ENCODE assay signal across 8 cellular contexts in the genomic region with DNA sequence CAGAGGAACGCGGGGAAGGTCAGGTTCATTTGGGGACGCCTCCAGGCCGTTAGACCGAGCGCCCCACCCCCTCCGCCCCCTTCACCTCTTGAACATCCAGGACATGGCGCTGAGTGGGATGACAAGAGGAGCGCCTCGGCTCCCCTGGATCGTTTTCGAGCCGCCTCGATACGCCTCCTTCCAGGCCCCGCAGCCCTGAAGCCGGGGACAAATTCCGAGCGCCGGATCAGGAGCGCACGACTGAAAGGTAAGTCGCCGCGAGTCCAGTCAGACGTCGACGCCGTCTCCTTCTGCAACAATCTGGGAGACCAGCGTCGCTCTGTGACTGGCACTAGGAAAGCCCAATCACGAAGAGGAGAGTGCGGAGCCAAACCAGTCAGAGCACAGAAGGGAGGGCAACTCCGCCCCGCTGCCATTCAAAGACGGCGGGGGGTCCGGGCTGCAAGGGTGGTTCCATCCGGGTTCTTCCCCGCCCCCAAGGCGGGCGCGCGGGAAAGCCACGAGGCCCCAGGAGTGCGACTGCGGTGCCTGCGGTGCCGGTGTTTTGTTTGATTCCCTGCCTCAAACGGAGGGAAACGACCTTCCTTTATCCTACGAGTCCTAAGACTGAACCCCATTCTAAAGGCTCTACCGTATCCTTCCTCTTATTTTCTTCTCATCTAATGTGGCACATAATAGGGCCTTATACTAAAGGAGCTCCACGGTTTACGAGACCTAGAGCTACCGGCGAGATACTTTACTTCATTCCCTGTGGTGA. TPM values are rescaled to one million over a fixed set of nuclear protein-coding genes. Genes with fewer than 3 reads are reported as not detected.
A peak's percentile ranks its signal among the peaks of the same experiment; 100 is the strongest.
DNase-seq lines count a peak whose midpoint lies in the region; ATAC-seq and TF ChIP-seq lines count a peak whose summit lies in the region.

A gene with protein sequence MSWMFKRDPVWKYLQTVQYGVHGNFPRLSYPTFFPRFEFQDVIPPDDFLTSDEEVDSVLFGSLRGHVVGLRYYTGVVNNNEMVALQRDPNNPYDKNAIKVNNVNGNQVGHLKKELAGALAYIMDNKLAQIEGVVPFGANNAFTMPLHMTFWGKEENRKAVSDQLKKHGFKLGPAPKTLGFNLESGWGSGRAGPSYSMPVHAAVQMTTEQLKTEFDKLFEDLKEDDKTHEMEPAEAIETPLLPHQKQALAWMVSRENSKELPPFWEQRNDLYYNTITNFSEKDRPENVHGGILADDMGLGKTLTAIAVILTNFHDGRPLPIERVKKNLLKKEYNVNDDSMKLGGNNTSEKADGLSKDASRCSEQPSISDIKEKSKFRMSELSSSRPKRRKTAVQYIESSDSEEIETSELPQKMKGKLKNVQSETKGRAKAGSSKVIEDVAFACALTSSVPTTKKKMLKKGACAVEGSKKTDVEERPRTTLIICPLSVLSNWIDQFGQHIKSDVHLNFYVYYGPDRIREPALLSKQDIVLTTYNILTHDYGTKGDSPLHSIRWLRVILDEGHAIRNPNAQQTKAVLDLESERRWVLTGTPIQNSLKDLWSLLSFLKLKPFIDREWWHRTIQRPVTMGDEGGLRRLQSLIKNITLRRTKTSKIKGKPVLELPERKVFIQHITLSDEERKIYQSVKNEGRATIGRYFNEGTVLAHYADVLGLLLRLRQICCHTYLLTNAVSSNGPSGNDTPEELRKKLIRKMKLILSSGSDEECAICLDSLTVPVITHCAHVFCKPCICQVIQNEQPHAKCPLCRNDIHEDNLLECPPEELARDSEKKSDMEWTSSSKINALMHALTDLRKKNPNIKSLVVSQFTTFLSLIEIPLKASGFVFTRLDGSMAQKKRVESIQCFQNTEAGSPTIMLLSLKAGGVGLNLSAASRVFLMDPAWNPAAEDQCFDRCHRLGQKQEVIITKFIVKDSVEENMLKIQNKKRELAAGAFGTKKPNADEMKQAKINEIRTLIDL (minus strand): TSS at position 302 of the 757 bp plus-strand sequence. CDS start 197 bp downstream, at position 105.

- peaks cover 5% of the 10 kb centered on the region for H3K4me1 ChIP-seq in mammary epithelial cell (ENCODE audit: insufficient read depth, low read length)
- H3K4me1 ChIP-seq in iPS-20b (ENCODE audit: insufficient read depth, low read length): no peaks in the 10 kb centered on the region

- peak within 1 kb of the TSS; percentile 31 for H3K9ac ChIP-seq in mammary epithelial cell (ENCODE audit: insufficient read depth, low read length)
- H3K9ac ChIP-seq in iPS-20b (ENCODE audit: low read depth, low read length): peak within 1 kb of the TSS; percentile 77; the same call in 1 of the 2 replicates

- peak within 1 kb of the TSS; percentile 76 for H3K27ac ChIP-seq in VCaP
- peak within 1 kb of the TSS; percentile 3 for H3K27ac ChIP-seq in mammary epithelial cell (ENCODE audit: insufficient read depth, low read depth, low read length)
- H3K27ac ChIP-seq in iPS-20b (ENCODE audit: low read length): no peak within 1 kb of the TSS
- peak within 1 kb of the TSS in 17 of 21 experiments; percentile 7 to 78 (median 48) for H3K27ac ChIP-seq in skin epidermis

- peak; percentile 97 for DNase-seq in A172 (ENCODE audit: low spot score)
- DNase-seq in NCI-H2171 treated with DMSO at 0.1 percent for 48 hours (lab: John Stamatoyannopoulos, UW): peak; percentile 98
- DNase-seq in mammary epithelial cell: peak; percentile 97

- peaks cover 8% of the 10 kb centered on the region for H3K79me2 ChIP-seq in mammary epithelial cell (ENCODE audit: insufficient read depth, low read length)

- TF ChIP-seq CTCF in VCaP (conservative IDR thresholded peaks at IDR 0.05) (no peak), mammary epithelial cell (conservative IDR thresholded peaks at IDR 0.05 in 1 of 2, IDR thresholded peaks at IDR 0.05 in 1 of 2; ENCODE audit: extremely low read depth in 1 of 2, insufficient read depth in 1 of 2, low read depth in 1 of 2, low read length in 2 of 2) (no peak)

- peak within 1 kb of the TSS; percentile 92 for H2AFZ ChIP-seq in mammary epithelial cell (ENCODE audit: low read depth, low read length)

- 60% methylated on average over 6 of the region's 57 CpGs for WGBS in mammary epithelial cell (ENCODE audit: low coverage, missing lambda C conversion rate)

- H3K27me3 ChIP-seq in mammary epithelial cell (ENCODE audit: insufficient read depth, low read length) (no peaks in the 10 kb centered on the region), iPS-20b (ENCODE audit: insufficient read depth, low read length) (peaks cover 9% of the 10 kb centered on the region)

- intact Hi-C loops in mammary epithelial cell (cut with micrococcal nuclease): loop anchor here (5.0 kb wide), 1 partner anchor 94 kb away; a partner anchor contains a TSS

- H3K36me3 ChIP-seq in mammary epithelial cell (ENCODE audit: insufficient read depth, low read length) (peaks cover 2% of the 10 kb centered on the region), iPS-20b (ENCODE audit: insufficient read depth, low read depth, low read length) (peaks cover 22% of the 10 kb centered on the region; the same call in 1 of the 2 replicates)

- ATAC-seq in GM18858 (IDR thresholded peaks at IDR 0.05; ENCODE audit: unreplicated experiment) (peak; percentile 96), HG03095 (IDR thresholded peaks at IDR 0.05; ENCODE audit: unreplicated experiment) (peak; percentile 99)

- H3K9me3 ChIP-seq in mammary epithelial cell (replicated peaks; ENCODE audit: insufficient read depth, low read length): no peaks in the 10 kb centered on the region
- no peaks in the 10 kb centered on the region for H3K9me3 ChIP-seq in iPS-20b (ENCODE audit: insufficient read depth, low read depth, low read length)

- no TSS peak for BruUV-seq in mammary epithelial cell (replicated peaks; lab: Mats Ljungman, UMichigan)

- H4K20me1 ChIP-seq in mammary epithelial cell (ENCODE audit: insufficient read depth, low read length): no peaks in the 10 kb centered on the region

- H3K4me3 ChIP-seq in mammary epithelial cell (replicated peaks in 1 of 3; ENCODE audit: insufficient read depth in 1 of 3, low read depth in 2 of 3, low read length in 3 of 3) (peak within 1 kb of the TSS; percentile 73 to 80 (median 79)), iPS-20b (ENCODE audit: low read length) (peak within 1 kb of the TSS; percentile 78), skin epidermis (peak within 1 kb of the TSS; percentile 41 to 81 (median 69))

- dilution Hi-C loops in mammary epithelial cell (cut with HindIII; ENCODE audit: low sequenced_read_pairs): no loop called here

- H3K4me2 ChIP-seq in mammary epithelial cell (ENCODE audit: insufficient read depth, low read depth, low read length): peak within 1 kb of the TSS; percentile 81

- CTCF ChIA-PET in mammary epithelial cell (lab: Charles Lee; ENCODE audit: low non-redundant PET): no interaction called here

- in situ Hi-C loops in mammary epithelial cell (cut with MboI; ENCODE audit: low sequenced_read_pairs in 2 of 2): no loop called here

RNA-seq across cellular contexts. Expression of the gene that starts here (rescaled TPM):
- 78.6 and 94.5 TPM in 2 replicates for total RNA-seq in A172 (2014; rRNA removed; shearing (Covaris generic))
- 10 to 100 TPM; 23.3 to 25.5 TPM for total RNA-seq in mammary epithelial cell
- polyA plus RNA-seq in mammary epithelial cell: 5.8 TPM
- polyA minus RNA-seq in mammary epithelial cell: 4.8 TPM
